8 cellular contexts compared by ENCODE assay signal in genomic region chr12:110742718-110743570, GRCh38. TPM values are rescaled to one million over a fixed set of nuclear protein-coding genes. Genes with fewer than 3 reads are reported as not detected.
A peak's percentile ranks its signal among the peaks of the same experiment; 100 is the strongest.
DNase-seq lines count a peak whose midpoint lies in the region; ATAC-seq lines count a peak whose summit lies in the region.

PPP1CC (minus strand) TSS chr12:110742891; CDS start chr12:110742707, 184 bp downstream.

- H3K27me3 ChIP-seq in CD4-positive, CD25-positive, alpha-beta regulatory T cell (ENCODE audit: control insufficient read depth, insufficient read depth, low read length): no peaks in the 10 kb centered on the region

- peaks cover 15 to 43% (median 35%) of the 10 kb centered on the region in 4 donors for H3K4me1 Mint-ChIP-seq in CD4-positive, CD25-positive, alpha-beta regulatory T cell

- H3K36me3 Mint-ChIP-seq in CD4-positive, CD25-positive, alpha-beta regulatory T cell: peaks cover 3% of the 10 kb centered on the region

- ATAC-seq in CD4-positive, CD25-positive, alpha-beta regulatory T cell (ENCODE audit: low read depth in 2 of 2): peak; percentile 90 to 92
- ATAC-seq in GM19467 (IDR thresholded peaks at IDR 0.05; ENCODE audit: unreplicated experiment): peak; percentile 52

- peak within 1 kb of the TSS; percentile 99 for H3K4me3 ChIP-seq in CD4-positive, CD25-positive, alpha-beta regulatory T cell (ENCODE audit: low read depth, low read length)

- DNase-seq in CD4-positive, CD25-positive, alpha-beta regulatory T cell: peak; percentile 90 to 94 (median 91)
- peak; percentile 96 for DNase-seq in HT-29 (ENCODE audit: low spot score)
- peak; percentile 77 for DNase-seq in NK-92 treated with Interleukin-12 subunit alpha and Interleukin-12 subunit beta, amount 100 ng/mL, for 24 hours (lab: John Stamatoyannopoulos, UW)
- DNase-seq in activated CD8-positive, alpha-beta memory T cell treated with anti-CD3 and anti-CD28 coated beads for 24 hours: peak; percentile 93
- peak; percentile 92 for DNase-seq in effector CD8-positive, alpha-beta T cell (lab: John Stamatoyannopoulos, UW)
- peak; percentile 96 to 97 for DNase-seq in lung microvascular endothelial cell (ENCODE audit: low read depth in 2 of 2)
- peak; percentile 80 to 83 (median 82) for DNase-seq in stimulated activated CD4-positive, alpha-beta T cell treated with anti-CD3 and anti-CD28 coated beads, TNF-alpha, amount 100 ng/mL, for 4 hours (ENCODE audit: low read depth in 3 of 3)

- H3K9me3 Mint-ChIP-seq in CD4-positive, CD25-positive, alpha-beta regulatory T cell: peaks cover 0 to 2% (median 0%) of the 10 kb centered on the region in 7 donors

- H3K27me3 Mint-ChIP-seq in CD4-positive, CD25-positive, alpha-beta regulatory T cell: peaks cover 5% of the 10 kb centered on the region

- peaks cover 40% of the 10 kb centered on the region for H3K4me1 ChIP-seq in CD4-positive, CD25-positive, alpha-beta regulatory T cell (ENCODE audit: control insufficient read depth, insufficient read depth, low read length, poor library complexity, severe bottlenecking)

- peak within 1 kb of the TSS; percentile 98 to 99 (median 99) for H3K27ac Mint-ChIP-seq in CD4-positive, CD25-positive, alpha-beta regulatory T cell

- H3K27ac ChIP-seq in CD4-positive, CD25-positive, alpha-beta regulatory T cell (ENCODE audit: insufficient read depth, low read length, poor library complexity, severe bottlenecking): peak within 1 kb of the TSS; percentile 85

- no peaks in the 10 kb centered on the region for H3K36me3 ChIP-seq in CD4-positive, CD25-positive, alpha-beta regulatory T cell (ENCODE audit: control insufficient read depth, insufficient read depth, low read length)

- no peaks in the 10 kb centered on the region for H3K9me3 ChIP-seq in CD4-positive, CD25-positive, alpha-beta regulatory T cell (ENCODE audit: control insufficient read depth in 2 of 2, low read length in 2 of 2)

- peak within 1 kb of the TSS; percentile 94 to 100 (median 98) for H3K4me3 Mint-ChIP-seq in CD4-positive, CD25-positive, alpha-beta regulatory T cell

RNA-seq across cellular contexts. Expression of gene PPP1CC, which starts in this region (rescaled TPM):
- 166 TPM for total RNA-seq in CD4-positive, CD25-positive, alpha-beta regulatory T cell
- polyA plus RNA-seq in CD4-positive, CD25-positive, alpha-beta regulatory T cell: 100 to 1,000 TPM; 166 to 177 (median 175) TPM
- total RNA-seq in HT-29 (2014; rRNA removed; shearing (Covaris generic)): 105 and 120 TPM in 2 replicates
- total RNA-seq in lung microvascular endothelial cell: 62.9 and 85.9 TPM in 2 replicates

Comparison
In these comparisons a context has a peak if more than half of its experiments do, and no peak if none do; other contexts are left out.
1. Peak in every context shown above with its lines: DNase-seq, ATAC-seq, H3K4me3 ChIP-seq and H3K27ac ChIP-seq.